In genomic region chr4:55854132-55854531, GRCh38 we compare ENCODE assay signal across 9 cellular contexts. TPM values are rescaled to one million over a fixed set of nuclear protein-coding genes. Genes with fewer than 3 reads are reported as not detected.
DNase-seq lines count a peak whose midpoint lies in the region; ATAC-seq and TF ChIP-seq lines count a peak whose summit lies in the region.
"Had no signal": no experiment of that assay in that cellular context is flagged by ENCODE, and none has a peak within 500 bp of the region (broad histone marks: within the 10 kb centered on the region; RNA-seq: fewer than 3 reads in every experiment).

No MANE protein-coding gene starts in this region.

- ATAC-seq in HG02588 (IDR thresholded peaks at IDR 0.05; ENCODE audit: unreplicated experiment): no peak

- H3K27me3 ChIP-seq in thyroid gland: no peaks in the 10 kb centered on the region

- peaks cover 20% of the 10 kb centered on the region for H3K4me1 Mint-ChIP-seq in activated CD4-positive, alpha-beta T cell treated with anti-CD3 and anti-CD28 coated beads, Interleukin-2, amount 10 ng/mL, durations not matched to agents 24 days and 14 days
- peaks cover 20% of the 10 kb centered on the region for H3K4me1 Mint-ChIP-seq in activated T-helper 2 cell treated with anti-CD3 and anti-CD28 coated beads, Interferon-gamma antibody, Interleukin-2, Interleukin-4, amounts not matched to agents 10 μg/mL and 5 μg/mL and 100 μg/mL, durations not matched to agents 14 hours and 24 hours and 36 hours (ENCODE audit: low read depth)

- intact Hi-C loops in activated CD4-positive, alpha-beta T cell treated with anti-CD3 and anti-CD28 coated beads, Interleukin-2, amount 10 ng/mL, durations not matched to agents 24 days and 14 days (cut with micrococcal nuclease): loop anchor here (2.0 to 10.0 kb wide), 5 partner anchors 53 to 901 kb away; partner anchors contain the start of gene SRP72
- intact Hi-C loops in activated T-helper 2 cell treated with anti-CD3 and anti-CD28 coated beads, Interferon-gamma antibody, Interleukin-2, Interleukin-4, amounts not matched to agents 10 μg/mL and 5 μg/mL and 100 μg/mL, durations not matched to agents 14 hours and 24 hours and 36 hours (cut with micrococcal nuclease): loop anchor here (5.0 kb wide), 3 partner anchors 307 to 507 kb away; partner anchors contain the start of genes CLOCK, SRD5A3 and TMEM165
- intact Hi-C loops in thyroid gland (cut with DNase I): no loop called here

- no peak overlapping the region for H3K4me3 Mint-ChIP-seq in activated CD4-positive, alpha-beta T cell treated with anti-CD3 and anti-CD28 coated beads, Interleukin-2, amount 10 ng/mL, durations not matched to agents 24 days and 14 days
- no peak overlapping the region for H3K4me3 Mint-ChIP-seq in activated T-helper 2 cell treated with anti-CD3 and anti-CD28 coated beads, Interferon-gamma antibody, Interleukin-2, Interleukin-4, amounts not matched to agents 10 μg/mL and 5 μg/mL and 100 μg/mL, durations not matched to agents 14 hours and 24 hours and 36 hours (ENCODE audit: low read depth)

- TF ChIP-seq POLR2A in thyroid gland (IDR thresholded peaks at IDR 0.05): no peak

- H3K4me3 ChIP-seq in iPS-18c (ENCODE audit: insufficient read depth, low read depth, low read length): peak overlapping the region; percentile 95
- peak overlapping the region; percentile 63 to 97 (median 94) for H3K4me3 ChIP-seq in thyroid gland (replicated peaks in 1 of 3)

- H3K9me3 ChIP-seq in iPS-18c (ENCODE audit: control insufficient read depth, insufficient read depth, low read length) (no peaks in the 10 kb centered on the region), thyroid gland (no peaks in the 10 kb centered on the region)

- peak overlapping the region; percentile 70 for H3K27ac Mint-ChIP-seq in activated CD4-positive, alpha-beta T cell treated with anti-CD3 and anti-CD28 coated beads, Interleukin-2, amount 10 ng/mL, durations not matched to agents 24 days and 14 days
- peak overlapping the region; percentile 54 for H3K27ac Mint-ChIP-seq in activated T-helper 2 cell treated with anti-CD3 and anti-CD28 coated beads, Interferon-gamma antibody, Interleukin-2, Interleukin-4, amounts not matched to agents 10 μg/mL and 5 μg/mL and 100 μg/mL, durations not matched to agents 14 hours and 24 hours and 36 hours

- peaks cover 18% of the 10 kb centered on the region for H3K36me3 Mint-ChIP-seq in activated CD4-positive, alpha-beta T cell treated with anti-CD3 and anti-CD28 coated beads, Interleukin-2, amount 10 ng/mL, durations not matched to agents 24 days and 14 days (ENCODE audit: low read depth)
- peaks cover 26% of the 10 kb centered on the region for H3K36me3 Mint-ChIP-seq in activated T-helper 2 cell treated with anti-CD3 and anti-CD28 coated beads, Interferon-gamma antibody, Interleukin-2, Interleukin-4, amounts not matched to agents 10 μg/mL and 5 μg/mL and 100 μg/mL, durations not matched to agents 14 hours and 24 hours and 36 hours (ENCODE audit: low read depth)

- H3K27me3 Mint-ChIP-seq in activated CD4-positive, alpha-beta T cell treated with anti-CD3 and anti-CD28 coated beads, Interleukin-2, amount 10 ng/mL, durations not matched to agents 24 days and 14 days: no peaks in the 10 kb centered on the region
- no peaks in the 10 kb centered on the region for H3K27me3 Mint-ChIP-seq in activated T-helper 2 cell treated with anti-CD3 and anti-CD28 coated beads, Interferon-gamma antibody, Interleukin-2, Interleukin-4, amounts not matched to agents 10 μg/mL and 5 μg/mL and 100 μg/mL, durations not matched to agents 14 hours and 24 hours and 36 hours (ENCODE audit: low read depth)

- H3K36me3 ChIP-seq in thyroid gland: no peaks in the 10 kb centered on the region

- H3K9me3 Mint-ChIP-seq in activated CD4-positive, alpha-beta T cell treated with anti-CD3 and anti-CD28 coated beads, Interleukin-2, amount 10 ng/mL, durations not matched to agents 24 days and 14 days: no peaks in the 10 kb centered on the region
- peaks cover 12% of the 10 kb centered on the region for H3K9me3 Mint-ChIP-seq in activated T-helper 2 cell treated with anti-CD3 and anti-CD28 coated beads, Interferon-gamma antibody, Interleukin-2, Interleukin-4, amounts not matched to agents 10 μg/mL and 5 μg/mL and 100 μg/mL, durations not matched to agents 14 hours and 24 hours and 36 hours

- 24 to 25% methylated on average over 6 of the region's 6 CpGs for WGBS in thyroid gland, 2 donors

- TF ChIP-seq CTCF in thyroid gland (IDR thresholded peaks at IDR 0.05): no peak

- H3K4me1 ChIP-seq in thyroid gland: peaks cover 0 to 11% of the 10 kb centered on the region in 2 donors

- peak; percentile 66 for DNase-seq in activated CD4-positive, alpha-beta T cell treated with anti-CD3 and anti-CD28 coated beads, Interleukin-2, amount 10 ng/mL, durations not matched to agents 24 days and 14 days
- no peak for DNase-seq in activated CD4-positive, alpha-beta T cell treated with anti-CD3 and anti-CD28 coated beads, Interleukin-2, amount 50 U/mL, for 4 hours
- no peak for DNase-seq in activated T-helper 2 cell treated with anti-CD3 and anti-CD28 coated beads, Interferon-gamma antibody, Interleukin-2, Interleukin-4, amounts not matched to agents 10 μg/mL and 5 μg/mL and 100 μg/mL, durations not matched to agents 14 hours and 24 hours and 36 hours (ENCODE audit: low spot score)
- DNase-seq in thyroid gland (no peak), activated T-cell treated with anti-CD3 and anti-CD28 coated beads for 4 hours (no peak)
- no peak for DNase-seq in stimulated activated CD4-positive, alpha-beta T cell treated with anti-CD3 and anti-CD28 coated beads, Interleukin-2, amount 100 ng/mL, for 48 hours

- peak overlapping the region in 2 of 3 donors; percentile 70 to 76 for H3K27ac ChIP-seq in thyroid gland

RNA-seq across cellular contexts. Expression of gene EXOC1, which starts 0.7 kb away (rescaled TPM):
- 20.8 and 21.5 TPM in 2 replicates for total RNA-seq in activated CD4-positive, alpha-beta T cell treated with anti-CD3 and anti-CD28 coated beads, Interleukin-2, amount 10 ng/mL, durations not matched to agents 24 days and 14 days
- total RNA-seq in activated T-helper 2 cell treated with anti-CD3 and anti-CD28 coated beads, Interferon-gamma antibody, Interleukin-2, Interleukin-4, amounts not matched to agents 10 μg/mL and 5 μg/mL and 100 μg/mL, durations not matched to agents 14 hours and 24 hours and 36 hours: 20.4 and 22.2 TPM in 2 replicates
- total RNA-seq in thyroid gland: 10 to 100 TPM; 32.9 to 38.3 (median 34.5) TPM

RNA-seq across cellular contexts. Expression of gene EXOC1L, which starts 34.5 kb away (rescaled TPM):
- total RNA-seq in activated CD4-positive, alpha-beta T cell treated with anti-CD3 and anti-CD28 coated beads, Interleukin-2, amount 10 ng/mL, durations not matched to agents 24 days and 14 days: not detected in 2 replicates
- not detected in 2 replicates for total RNA-seq in activated T-helper 2 cell treated with anti-CD3 and anti-CD28 coated beads, Interferon-gamma antibody, Interleukin-2, Interleukin-4, amounts not matched to agents 10 μg/mL and 5 μg/mL and 100 μg/mL, durations not matched to agents 14 hours and 24 hours and 36 hours
- not detected for total RNA-seq in thyroid gland
- total RNA-seq: activated CD8-positive, alpha-beta memory T cell treated with anti-CD3 and anti-CD28 coated beads for 36 hours had no signal
